ENCODE assay signal across 20 cellular contexts in the genomic region with DNA sequence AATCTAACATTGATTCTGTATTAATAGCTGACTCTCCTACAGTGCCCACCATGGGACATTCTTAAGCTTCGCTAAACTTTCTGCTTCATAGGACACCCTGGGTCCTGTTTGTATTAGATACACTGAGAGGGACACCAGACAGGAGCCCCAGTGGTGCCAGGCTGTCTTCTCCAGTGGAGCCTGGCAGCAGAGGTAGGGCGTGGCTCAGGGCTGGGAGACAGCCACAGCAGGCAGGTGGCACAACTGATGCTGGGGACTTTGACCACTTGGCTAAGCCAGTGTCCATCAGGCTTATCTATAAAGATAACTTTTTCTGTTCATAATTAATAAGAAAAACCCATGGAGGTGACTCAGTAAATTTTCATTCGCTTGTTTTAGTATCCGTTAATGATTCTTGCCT.
"Had no signal": no experiment of that assay in that cellular context is flagged by ENCODE, and none has a peak within 500 bp of the region (broad histone marks: within the 10 kb centered on the region; RNA-seq: fewer than 3 reads in every experiment).

No MANE protein-coding gene starts in this region.

- H3K4me1 ChIP-seq: foreskin keratinocyte, left lung, parathyroid adenoma had no signal

- ATAC-seq: activated CD8-positive, alpha-beta T cell treated with anti-CD3 and anti-CD28 coated beads, Interleukin-2, amount 10 ng/mL, durations not matched to agents 7 days and 5 days; activated naive CD4-positive, alpha-beta T cell treated with anti-CD3 and anti-CD28 coated beads, Interleukin-2, amount 50 U/mL, for 72 hours; foreskin keratinocyte; left lung; T-cell had no signal

- H3K9me3 ChIP-seq: left lung, neutrophil, vagina had no signal

- H3K27me3 ChIP-seq: foreskin keratinocyte, left lung, neutrophil, vagina had no signal

- H3K79me2 ChIP-seq: parathyroid adenoma had no signal

- H3K27ac ChIP-seq: foreskin keratinocyte, left lung, neutrophil, parathyroid adenoma, vagina, VCaP had no signal

- DNase-seq: activated CD4-positive, alpha-beta T cell treated with anti-CD3 and anti-CD28 coated beads, Interleukin-2, amount 50 U/mL, for 1 hour; activated CD4-positive, CD25-positive, alpha-beta regulatory T cell treated with anti-CD3 and anti-CD28 coated beads, Interleukin-2, amount 50 U/mL, for 72 hours; activated CD8-positive, alpha-beta T cell treated with anti-CD3 and anti-CD28 coated beads, Interleukin-2, amount 10 ng/mL, durations not matched to agents 7 days and 5 days; activated gamma-delta T cell treated with Interleukin-2 at 50 U/mL for 16 hours; cerebellar nuclear complex; effector CD4-positive, alpha-beta T cell; erythroblast; foreskin keratinocyte; left lung; right cardiac atrium; stimulated activated CD4-positive, alpha-beta T cell treated with anti-CD3 and anti-CD28 coated beads, Interleukin-1b, Interleukin-23, amount 100 ng/mL, for 48 hours; T-cell had no signal

- H3K4me3 ChIP-seq: left lung, vagina had no signal

- H3K9ac ChIP-seq: parathyroid adenoma had no signal

- FAIRE-seq: astrocyte, bronchial epithelial cell, keratinocyte had no signal

- H3K36me3 ChIP-seq: left lung, neutrophil, vagina had no signal

- H2AFZ ChIP-seq: parathyroid adenoma had no signal
